ENCODE assay signal across 8 cellular contexts in genomic region chr2:109128048-109128465, GRCh38. TPM values are rescaled to one million over a fixed set of nuclear protein-coding genes. Genes with fewer than 3 reads are reported as not detected.
DNase-seq lines count a peak whose midpoint lies in the region; ATAC-seq, FAIRE-seq and TF ChIP-seq lines count a peak whose summit lies in the region.

No MANE protein-coding gene starts in this region.

- H2BK15ac ChIP-seq in H1 (ENCODE audit: low read length) = no peak overlapping the region

- H3K27ac ChIP-seq in H1 (ENCODE audit: low read depth, low read length) = no peak overlapping the region

- H4K8ac ChIP-seq in H1 (ENCODE audit: extremely low read depth, insufficient read depth, low read length) = no peak overlapping the region

- H3K79me1 ChIP-seq in H1 (ENCODE audit: low read depth, low read length) = no peaks in the 10 kb centered on the region

- H4K91ac ChIP-seq in H1 (replicated peaks; ENCODE audit: insufficient read length, low read length) = no peak overlapping the region

- H2BK5ac ChIP-seq in H1 (ENCODE audit: low read depth, low read length) = no peak overlapping the region

- TF ChIP-seq CTCF in H1 (IDR thresholded peaks at IDR 0.05; ENCODE audit: control extremely low read depth in 1 of 3, insufficient read depth in 1 of 3, low read depth in 1 of 3, low read length in 3 of 3) = peak; percentile 81 to 90 (median 87)

- H3K4ac ChIP-seq in H1 (replicated peaks; ENCODE audit: insufficient read length, low read depth, low read length) = no peak overlapping the region

- POLR2A ChIA-PET in H1 (lab: Charles Lee; ENCODE audit: partially characterized antibody) = no interaction called here

- peak; percentile 53 for ATAC-seq in HG03342 (IDR thresholded peaks at IDR 0.05; ENCODE audit: unreplicated experiment)
- ATAC-seq in memory B cell (ENCODE audit: low read depth) = no peak

- no peak overlapping the region for H3K27ac Mint-ChIP-seq in memory B cell

- no peak overlapping the region for H2BK20ac ChIP-seq in H1 (ENCODE audit: low read length)

- H3K23me2 ChIP-seq in H1 (ENCODE audit: low read depth, low read length) = peaks cover 15% of the 10 kb centered on the region; the same call in 1 of the 2 replicates

- H2BK12ac ChIP-seq in H1 (ENCODE audit: low read depth, low read length) = no peak overlapping the region

- no peak for TF ChIP-seq POLR2A in H1 (IDR thresholded peaks at IDR 0.05; ENCODE audit: control extremely low read depth in 1 of 2, low read depth in 2 of 2, low read length in 2 of 2)

- no peaks in the 10 kb centered on the region for H3K36me3 Mint-ChIP-seq in memory B cell

- 1% methylated on average over 36 of the region's 46 CpGs; no CpG with 5 or more reads in 1 of the 2 experiments for WGBS in H1 (ENCODE audit: extremely low coverage in 1 of 2, insufficient coverage in 1 of 2, insufficient read length in 1 of 2, insufficient replicate concordance in 2 of 2, low coverage in 1 of 2, low lambda C conversion rate in 2 of 2, missing lambda C conversion rate in 1 of 2), 2 experiments

- H3K79me2 ChIP-seq in H1 (ENCODE audit: control insufficient read depth in 1 of 2, insufficient read depth in 2 of 2, low read length in 2 of 2) = no peaks in the 10 kb centered on the region

- peaks cover 0 to 14% (median 0%) of the 10 kb centered on the region in 4 experiments; a peak in 1 of 8 replicates for H3K36me3 ChIP-seq in H1 (ENCODE audit: control insufficient read depth in 2 of 4, insufficient read depth in 4 of 4, low read length in 3 of 4)

- no peak for FAIRE-seq in H1 (lab: Jason Lieb, UNC)

- no peak overlapping the region for H3K56ac ChIP-seq in H1 (replicated peaks; ENCODE audit: insufficient read length, low read depth, low read length)

- H3K4me2 ChIP-seq in H1 (ENCODE audit: insufficient read depth in 1 of 2, low read depth in 2 of 2, low read length in 2 of 2) = peak overlapping the region; percentile 86 to 100

- H3K27me3 Mint-ChIP-seq in memory B cell = peaks cover 13% of the 10 kb centered on the region

- DNase-seq in EH (ENCODE audit: low read depth) (peak; percentile 90), NCI-H748 (lab: John Stamatoyannopoulos, UW; ENCODE audit: unreplicated experiment) (peak; percentile 78), H1 (ENCODE audit: low read depth in 1 of 2, low spot score in 2 of 2) (peak; percentile 68 to 90), memory B cell (ENCODE audit: low spot score in 2 of 2) (peak in 1 of 2 donors; percentile 26), cerebellar nuclear complex (lab: John Stamatoyannopoulos, UW) (no peak)
- DNase-seq in activated CD8-positive, alpha-beta memory T cell treated with anti-CD3 and anti-CD28 coated beads for 48 hours (ENCODE audit: low read depth in 2 of 3, low spot score in 2 of 3) = peak; percentile 49 to 50 (median 50)
- peak; percentile 20 to 72 (median 58) for DNase-seq in stimulated activated CD4-positive, alpha-beta T cell treated with anti-CD3 and anti-CD28 coated beads, TNF-alpha, amount 100 ng/mL, for 24 hours (ENCODE audit: low read depth in 3 of 3)

- no peak overlapping the region for H3K9ac ChIP-seq in H1 (replicated peaks in 1 of 4; ENCODE audit: extremely low read depth in 1 of 4, low read depth in 3 of 4, low read length in 3 of 4)

- no peak for TF ChIP-seq EP300 in H1 (IDR thresholded peaks at IDR 0.05; ENCODE audit: borderline replicate concordance in 1 of 2, low read depth in 2 of 2, low read length in 2 of 2)

- no peak overlapping the region for H3K23ac ChIP-seq in H1 (ENCODE audit: insufficient read length)

- peaks cover 0 to 22% (median 5%) of the 10 kb centered on the region in 4 experiments; a peak in 6 of 7 replicates for H3K4me1 ChIP-seq in H1 (replicated peaks in 1 of 4; ENCODE audit: control insufficient read depth in 3 of 4, insufficient read depth in 4 of 4, low read length in 3 of 4)

- no peaks in the 10 kb centered on the region for H3K9me3 Mint-ChIP-seq in memory B cell

- H3K14ac ChIP-seq in H1 (ENCODE audit: insufficient read length) = no peak overlapping the region

- peak overlapping the region; percentile 29 for H3K4me3 Mint-ChIP-seq in memory B cell

- H3K9me3 ChIP-seq in H1 (ENCODE audit: insufficient read depth in 2 of 2, low read depth in 1 of 2, low read length in 1 of 2) = no peaks in the 10 kb centered on the region

- CTCF ChIA-PET in H1 (lab: Charles Lee; ENCODE audit: partially characterized antibody) = interaction anchor here (0.7 to 5.9 kb wide), 13 partner anchors 9 to 390 kb away, joined by 3 to 45 read pairs (median 4); no protein-coding TSS in a partner anchor

- peak overlapping the region; percentile 20 to 64 (median 50) for H3K4me3 ChIP-seq in H1 (ENCODE audit: extremely low read depth in 1 of 4, insufficient read depth in 2 of 4, low read depth in 3 of 4, low read length in 4 of 4)

- no peak overlapping the region for H2BK120ac ChIP-seq in H1 (replicated peaks; ENCODE audit: low read depth, low read length)

- peak; percentile 94 to 96 for TF ChIP-seq RAD21 in H1 (IDR thresholded peaks at IDR 0.05 in 1 of 2, conservative IDR thresholded peaks at IDR 0.05 in 1 of 2; ENCODE audit: low read depth in 2 of 2, low read length in 2 of 2)

- H2AFZ ChIP-seq in H1 (ENCODE audit: low read length) = peak overlapping the region; percentile 12; the same call in 1 of the 2 replicates

- peaks cover 8% of the 10 kb centered on the region for H3K4me1 Mint-ChIP-seq in memory B cell

- no peak overlapping the region for H4K5ac ChIP-seq in H1 (ENCODE audit: insufficient read length, low read depth, low read length)

- peaks cover 3 to 5% of the 10 kb centered on the region in 2 experiments for H4K20me1 ChIP-seq in H1 (replicated peaks in 1 of 2; ENCODE audit: control insufficient read depth in 1 of 2, insufficient read depth in 2 of 2, low read length in 2 of 2)

- no peak overlapping the region for H2AK5ac ChIP-seq in H1 (ENCODE audit: low read depth, low read length)

- H3K27me3 ChIP-seq in H1 (replicated peaks in 1 of 4; ENCODE audit: control insufficient read depth in 3 of 4, extremely low read depth in 1 of 4, insufficient read depth in 3 of 4, low read length in 3 of 4) = peaks cover 20 to 50% (median 34%) of the 10 kb centered on the region in 4 experiments

- no peak overlapping the region for H3K18ac ChIP-seq in H1 (ENCODE audit: extremely low read depth, low read length)

TF ChIP-seq in H1, 55 proteins besides CTCF, POLR2A, EP300 and RAD21 (continues in another document):
- TF ChIP-seq EZH2 (IDR thresholded peaks at IDR 0.05; ENCODE audit: low read depth, low read length, severe bottlenecking) (no peak), MAX (IDR thresholded peaks at IDR 0.05) (no peak), JUND (IDR thresholded peaks at IDR 0.05; ENCODE audit: low read length) (0 out of 2 replicates have a peak, but pooled peaks have one; percentile 28), JUN (IDR thresholded peaks at IDR 0.05; ENCODE audit: low read depth, low read length) (no peak), CHD1 (IDR thresholded peaks at IDR 0.05; ENCODE audit: low read depth, low read length) (no peak), PHF8 (conservative IDR thresholded peaks at IDR 0.05; ENCODE audit: low read depth, low read length) (no peak), EGR1 (IDR thresholded peaks at IDR 0.05; ENCODE audit: borderline replicate concordance, low read depth, low read length) (no peak), BCL11A (IDR thresholded peaks at IDR 0.05; ENCODE audit: low read depth in 2 of 2, low read length in 2 of 2) (no peak), TEAD4 (IDR thresholded peaks at IDR 0.05; ENCODE audit: low read depth, low read length) (no peak), KDM4A (IDR thresholded peaks at IDR 0.05; ENCODE audit: low read depth, low read length, severe bottlenecking) (no peak), GABPA (IDR thresholded peaks at IDR 0.05; ENCODE audit: borderline replicate concordance, insufficient read depth, low read length) (peak; percentile 66; the same call in 1 of the 2 replicates), ZNF274 (IDR thresholded peaks at IDR 0.05; ENCODE audit: borderline replicate concordance, extremely low read depth, low read length) (no peak), TAF7 (optimal IDR thresholded peaks at IDR 0.05; ENCODE audit: borderline replicate concordance, low read depth, low read length) (no peak), HDAC6 (IDR thresholded peaks at IDR 0.05; ENCODE audit: low read depth, low read length) (no peak), NANOG (IDR thresholded peaks at IDR 0.05; ENCODE audit: insufficient read depth, low read depth, low read length, poor library complexity, severe bottlenecking) (no peak), RXRA (IDR thresholded peaks at IDR 0.05; ENCODE audit: insufficient read depth, low read depth, low read length) (no peak), YY1 (IDR thresholded peaks at IDR 0.05; ENCODE audit: low read depth, low read length) (0 out of 2 replicates have a peak, but pooled peaks have one; percentile 24), SIN3A (conservative IDR thresholded peaks at IDR 0.05 in 1 of 2, IDR thresholded peaks at IDR 0.05 in 1 of 2; ENCODE audit: low read depth in 1 of 2, low read length in 2 of 2) (peak in 1 of 2 experiments; percentile 35; a peak in 2 of 4 replicates), CBX5 (IDR thresholded peaks at IDR 0.05; ENCODE audit: low read depth, low read length) (no peak), RBBP5 (IDR thresholded peaks at IDR 0.05; ENCODE audit: borderline replicate concordance, low read depth, low read length) (0 out of 2 replicates have a peak, but pooled peaks have one; percentile 29), BACH1 (IDR thresholded peaks at IDR 0.05; ENCODE audit: low read length) (0 out of 2 replicates have a peak, but pooled peaks have one; percentile 13), RNF2 (IDR thresholded peaks at IDR 0.05; ENCODE audit: borderline replicate concordance, low read depth, low read length, missing control alignments, poor library complexity, severe bottlenecking) (no peak), TCF12 (IDR thresholded peaks at IDR 0.05; ENCODE audit: low read depth, low read length) (no peak), HDAC2 (IDR thresholded peaks at IDR 0.05; ENCODE audit: borderline replicate concordance in 1 of 2, low read depth in 2 of 2, low read length in 2 of 2) (no peak)

RNA-seq across cellular contexts. Expression of gene SH3RF3, which starts 0.9 kb away (rescaled TPM):
- total RNA-seq in H1 (2021; fragmentation: NEBNext Ultra II Directional; extraction: Animal tissue kit (Norgen Biotek cat#: 25700)) = 0.42 and 0.65 TPM in 2 replicates
- polyA plus RNA-seq in H1 (2011; rRNA removed) = 0.11 and 0.27 TPM in 2 replicates
- polyA plus RNA-seq in H1 (2011; cell fraction: cytosol; rRNA removed) = 0.19 TPM
- polyA plus RNA-seq in H1 (2011; cell fraction: nucleus; rRNA removed) = 0.30 TPM
- polyA plus RNA-seq in H1 (2012, experiment 1 of 2) = 0.20 to 0.33 TPM (median 0.31 TPM) in 4 replicates
- polyA plus RNA-seq in H1 (2012, experiment 2 of 2) = 0.25 TPM
- polyA plus RNA-seq in H1 (2013, experiment 1 of 2) = 0.26 TPM
- 0.28 TPM for polyA plus RNA-seq in H1 (2013, experiment 2 of 2)
- 0.24 and 0.32 TPM in 2 replicates for polyA minus RNA-seq in H1 (2011; rRNA and poly(A)+ RNA removed)
- polyA minus RNA-seq in H1 (2011; cell fraction: cytosol; rRNA and poly(A)+ RNA removed) = 0.15 TPM
- polyA minus RNA-seq in H1 (2011; cell fraction: nucleus; rRNA and poly(A)+ RNA removed) = 0.70 TPM

Comparison
In these comparisons a context has a peak if more than half of its experiments do, and no peak if none do; other contexts are left out.
1. DNase-seq: peak in EH (single experiment), NCI-H748 (single experiment), activated CD8-positive, alpha-beta memory T cell treated with anti-CD3 and anti-CD28 coated beads for 48 hours (3 of 3), H1 (2 of 2) and stimulated activated CD4-positive, alpha-beta T cell treated with anti-CD3 and anti-CD28 coated beads, TNF-alpha, amount 100 ng/mL, for 24 hours (3 of 3); none in cerebellar nuclear complex (0 of 2).